ENCODE assay signal across 1 cellular context in genomic region chr1:150922519-150922975, GRCh38.
TF ChIP-seq lines count a peak whose summit lies in the region.

No MANE protein-coding gene starts in this region.

TF ChIP-seq in SK-N-SH treated with all-trans-retinoic acid at 6 μM for 48 hours, 23 proteins besides CTCF, POLR2A, EP300 and RAD21 (continued from another document):
- TF ChIP-seq TSHZ2 (CRISPR knock-in tag; IDR thresholded peaks at IDR 0.05) (no peak), POU6F1 (CRISPR knock-in tag; IDR thresholded peaks at IDR 0.05; ENCODE audit: borderline replicate concordance, low read depth) (no peak), PATZ1 (CRISPR knock-in tag; IDR thresholded peaks at IDR 0.05; ENCODE audit: borderline replicate concordance) (no peak), ZFP3 (CRISPR knock-in tag; IDR thresholded peaks at IDR 0.05) (no peak)
TF ChIP-seq in SK-N-SH treated with all-trans-retinoic acid at 6 μM for 48 hours: peak in this region for 0.
